8 cellular contexts compared by ENCODE assay signal in the genomic region with DNA sequence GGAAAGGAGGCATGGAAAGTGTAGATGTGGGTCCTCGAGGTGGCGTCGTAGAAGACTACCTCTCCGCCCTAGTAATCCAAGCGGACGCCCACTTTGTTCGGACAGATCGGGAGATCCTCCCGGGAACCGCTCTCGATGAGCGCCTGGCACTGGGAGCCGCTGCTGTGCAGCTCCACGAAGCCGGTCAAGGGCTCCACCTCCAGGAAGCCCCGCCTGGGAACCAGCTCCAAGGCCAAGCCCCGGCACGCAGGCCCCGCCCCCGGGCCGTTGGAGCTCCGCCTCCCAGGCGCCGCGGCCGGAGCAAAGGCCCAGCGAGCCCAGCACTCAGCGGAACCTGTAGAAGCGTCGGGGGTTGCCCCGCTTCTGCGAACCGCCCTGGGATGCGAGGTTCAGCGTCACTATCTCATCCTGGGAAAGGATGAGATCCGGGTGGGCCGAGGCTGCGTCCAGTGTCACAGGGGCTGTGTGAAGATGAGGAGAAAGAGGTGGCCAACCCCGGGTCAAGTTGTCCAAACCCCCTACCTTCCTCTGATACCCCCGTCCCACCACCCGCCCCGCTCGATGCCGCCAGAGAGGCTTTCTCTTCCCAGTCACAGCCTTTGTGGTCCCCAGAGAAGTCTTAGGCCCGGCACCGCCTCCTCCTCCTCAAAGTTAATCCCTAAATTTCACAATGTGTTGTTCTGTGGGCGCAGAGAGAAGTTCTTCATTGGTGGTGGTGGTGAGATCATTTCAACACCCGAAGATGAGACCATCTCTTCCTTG. TPM values are rescaled to one million over a fixed set of nuclear protein-coding genes. Genes with fewer than 3 reads are reported as not detected.
A peak's percentile ranks its signal among the peaks of the same experiment; 100 is the strongest.
DNase-seq lines count a peak whose midpoint lies in the region; ATAC-seq, FAIRE-seq and TF ChIP-seq lines count a peak whose summit lies in the region.

No MANE protein-coding gene starts in this region.

- peak overlapping the region; percentile 66 for H2AFZ ChIP-seq in SK-N-SH (ENCODE audit: low read depth)

- H3K9me2 ChIP-seq in SK-N-SH = no peaks in the 10 kb centered on the region

- in situ Hi-C loops in GM18951 (cut with MboI; ENCODE audit: low sequenced_read_pairs, unreplicated experiment) = no loop called here

- no peak for TF ChIP-seq EP300 in A549 (IDR thresholded peaks at IDR 0.05)
- no peak for TF ChIP-seq EP300 in SK-N-SH (IDR thresholded peaks at IDR 0.05; ENCODE audit: borderline replicate concordance in 1 of 2, low read depth in 1 of 2, low read length in 1 of 2)

- H3K4me3 ChIP-seq in A549 (peak overlapping the region; percentile 42), SK-N-SH (ENCODE audit: low read depth in 2 of 2, low read length in 1 of 2) (peak overlapping the region; percentile 35 to 44)

- POLR2A ChIA-PET in A549 (lab: Yijun Ruan, JAX) (interaction anchor here (0.9 to 1.6 kb wide), 6 partner anchors 14 to 112 kb away, joined by 3 to 10 read pairs (median 4); a partner anchor contains a TSS), SK-N-SH (lab: Yijun Ruan, JAX) (interaction anchor here (1.0 kb wide), 1 partner anchor 36 kb away, joined by 4 read pairs; a partner anchor contains a TSS)

- peak; percentile 90 to 96 for ATAC-seq in A549
- ATAC-seq in activated naive CD4-positive, alpha-beta T cell treated with anti-CD3 and anti-CD28 coated beads, Interleukin-2, amount 50 U/mL, for 72 hours = peak; percentile 73 to 80

- peak overlapping the region in 1 of 2 donors; percentile 74 for H3K27ac Mint-ChIP-seq in activated naive CD4-positive, alpha-beta T cell treated with anti-CD3 and anti-CD28 coated beads, Interleukin-2, amount 50 U/mL, for 72 hours

- TF ChIP-seq CTCF in A549 (IDR thresholded peaks at IDR 0.05) (no peak), SK-N-SH (IDR thresholded peaks at IDR 0.05) (no peak)

- H3K4me1 ChIP-seq in A549 (peaks cover 15% of the 10 kb centered on the region), SK-N-SH (ENCODE audit: control insufficient read depth in 1 of 2, insufficient read depth in 2 of 2, low read depth in 1 of 2, low read length in 1 of 2) (peaks cover 5 to 11% of the 10 kb centered on the region in 2 experiments; a peak in 2 of 4 replicates)

- peaks cover 6% of the 10 kb centered on the region for H3F3A ChIP-seq in SK-N-SH (replicated peaks; ENCODE audit: insufficient read depth)

- H3K27ac ChIP-seq in A549 (peak overlapping the region; percentile 62 to 76), SK-N-SH (ENCODE audit: low read depth in 2 of 2, low read length in 1 of 2) (no peak overlapping the region), substantia nigra (ENCODE audit: low read depth, low read length, poor library complexity, severe bottlenecking) (peak overlapping the region; percentile 36)

- peak; percentile 81 to 83 for DNase-seq in A549 (ENCODE audit: low read depth in 1 of 2, low spot score in 1 of 2)
- peak; percentile 75 for DNase-seq in HuH-7.5 (ENCODE audit: low spot score)
- peak; percentile 89 for DNase-seq in SK-N-SH
- DNase-seq in activated naive CD4-positive, alpha-beta T cell treated with anti-CD3 and anti-CD28 coated beads, Interleukin-2, amount 50 U/mL, for 72 hours (ENCODE audit: low spot score in 2 of 2) = peak; percentile 67 to 83
- DNase-seq in glomerular endothelial cell (ENCODE audit: extremely low read depth, low read depth, low spot score) = peak; percentile 18
- DNase-seq in non-pigmented ciliary epithelial cell (ENCODE audit: low read depth) = peak; percentile 31
- DNase-seq in substantia nigra (lab: John Stamatoyannopoulos, UW) = peak in 48 of 49 donors; percentile 27 to 91 (median 72)

- no peaks in the 10 kb centered on the region for H3K9me3 Mint-ChIP-seq in activated naive CD4-positive, alpha-beta T cell treated with anti-CD3 and anti-CD28 coated beads, Interleukin-2, amount 50 U/mL, for 72 hours

- peaks cover 68% of the 10 kb centered on the region for H3K27me3 ChIP-seq in SK-N-SH (ENCODE audit: insufficient read depth)

- no peak for TF ChIP-seq RAD21 in A549 (conservative IDR thresholded peaks at IDR 0.05 in 1 of 2, IDR thresholded peaks at IDR 0.05 in 1 of 2)
- TF ChIP-seq RAD21 in SK-N-SH (IDR thresholded peaks at IDR 0.05; ENCODE audit: low read length) = no peak

- H3K79me2 ChIP-seq in SK-N-SH (ENCODE audit: insufficient read depth) = no peaks in the 10 kb centered on the region

- no peaks in the 10 kb centered on the region for H3K36me3 Mint-ChIP-seq in activated naive CD4-positive, alpha-beta T cell treated with anti-CD3 and anti-CD28 coated beads, Interleukin-2, amount 50 U/mL, for 72 hours

- 17% methylated on average over 14 of the region's 48 CpGs for WGBS in A549 (ENCODE audit: missing lambda C conversion rate)
- 35% methylated on average over 21 of the region's 48 CpGs for WGBS in SK-N-SH (ENCODE audit: low lambda C conversion rate)

- FAIRE-seq in A549 (lab: Jason Lieb, UNC) = no peak

- no peak overlapping the region for H3K9ac ChIP-seq in SK-N-SH

- no peaks in the 10 kb centered on the region for H3K36me3 ChIP-seq in SK-N-SH (replicated peaks in 1 of 2; ENCODE audit: control insufficient read depth in 1 of 2, insufficient read depth in 2 of 2, low read length in 1 of 2)

- H3K9me3 ChIP-seq in A549 = no peaks in the 10 kb centered on the region
- no peaks in the 10 kb centered on the region for H3K9me3 ChIP-seq in SK-N-SH

- H4K20me1 ChIP-seq in SK-N-SH (ENCODE audit: insufficient read depth) = no peaks in the 10 kb centered on the region

- CTCF ChIA-PET in A549 (lab: Yijun Ruan, JAX) (interaction anchor here (0.7 to 16.7 kb wide), 15 partner anchors 10 to 117 kb away, joined by 3 to 353 read pairs (median 4); a partner anchor contains a TSS), SK-N-SH (lab: Yijun Ruan, JAX) (interaction anchor here (0.6 to 8.9 kb wide), 8 partner anchors 10 to 309 kb away, joined by 3 to 207 read pairs (median 3); no protein-coding TSS in a partner anchor)

- TF ChIP-seq POLR2A in A549 (IDR thresholded peaks at IDR 0.05; ENCODE audit: low read length) (peak; percentile 86), GM18951 (IDR thresholded peaks at IDR 0.05; ENCODE audit: extremely low read depth, insufficient read depth, insufficient read length) (peak; percentile 26)

- H3K4me2 ChIP-seq in A549 = peak overlapping the region; percentile 79
- peak overlapping the region; percentile 68 for H3K4me2 ChIP-seq in SK-N-SH

RNA-seq across cellular contexts. Expression of a gene that starts 10.8 kb away (rescaled TPM):
- polyA plus RNA-seq in A549 (2011; rRNA removed) = 2.9 and 4.0 TPM in 2 replicates
- polyA plus RNA-seq in A549 (2012; cell fraction: cytosol; rRNA removed) = 0.74 and 0.76 TPM in 2 replicates
- 1.1 and 1.6 TPM in 2 replicates for polyA plus RNA-seq in A549 (2012; cell fraction: nucleus; rRNA removed)
- 3.1 to 3.3 TPM (median 3.2 TPM) in 3 replicates for polyA plus RNA-seq in A549 (2017; fragmentation: RNase III; extraction: RNeasy Plus Mini Kit Qiagen cat#74134 plus additional on column Dnase treatment)
- polyA minus RNA-seq in A549 (2011; rRNA and poly(A)+ RNA removed) = 0.73 and 2.1 TPM in 2 replicates
- polyA plus RNA-seq in SK-N-SH (2012; rRNA removed) = not detected in 2 replicates
- polyA plus RNA-seq in SK-N-SH (2012; cell fraction: cytosol; rRNA removed) = not detected in 2 replicates
- not detected in 2 replicates for polyA plus RNA-seq in SK-N-SH (2012; cell fraction: nucleus; rRNA removed)
- not detected for total RNA-seq in activated naive CD4-positive, alpha-beta T cell treated with anti-CD3 and anti-CD28 coated beads, Interleukin-2, amount 50 U/mL, for 72 hours
- total RNA-seq in glomerular endothelial cell = not detected in 2 replicates

RNA-seq across cellular contexts. Expression of a gene that starts 26.6 kb away (rescaled TPM):
- polyA plus RNA-seq in A549 (2011; rRNA removed) (0.05 TPM in 1 of 2 replicates, not detected in the other), A549 (2017; fragmentation: RNase III; extraction: RNeasy Plus Mini Kit Qiagen cat#74134 plus additional on column Dnase treatment) (0.07 TPM in 1 of 3 replicates, not detected in the others), SK-N-SH (2012; rRNA removed) (not detected in 2 replicates)
- not detected in 2 replicates for polyA plus RNA-seq in A549 (2012; cell fraction: cytosol; rRNA removed)
- polyA plus RNA-seq in A549 (2012; cell fraction: nucleus; rRNA removed) = 0.02 TPM in 1 of 2 replicates, not detected in the other
- polyA minus RNA-seq in A549 (2011; rRNA and poly(A)+ RNA removed) = not detected in 2 replicates
- not detected in 2 replicates for polyA plus RNA-seq in SK-N-SH (2012; cell fraction: cytosol; rRNA removed)
- 0.02 TPM in 1 of 2 replicates, not detected in the other for polyA plus RNA-seq in SK-N-SH (2012; cell fraction: nucleus; rRNA removed)
- not detected for total RNA-seq in activated naive CD4-positive, alpha-beta T cell treated with anti-CD3 and anti-CD28 coated beads, Interleukin-2, amount 50 U/mL, for 72 hours
- not detected in 2 replicates for total RNA-seq in glomerular endothelial cell

RNA-seq across cellular contexts. Expression of a gene that starts 33.8 kb away (rescaled TPM):
- polyA plus RNA-seq in A549 (2011; rRNA removed) (0.05 and 0.07 TPM in 2 replicates), A549 (2017; fragmentation: RNase III; extraction: RNeasy Plus Mini Kit Qiagen cat#74134 plus additional on column Dnase treatment) (0.05 TPM in 1 of 3 replicates, not detected in the others), SK-N-SH (2012; rRNA removed) (not detected in 2 replicates)
- not detected in 2 replicates for polyA plus RNA-seq in A549 (2012; cell fraction: cytosol; rRNA removed)
- not detected in 2 replicates for polyA plus RNA-seq in A549 (2012; cell fraction: nucleus; rRNA removed)
- not detected in 2 replicates for polyA minus RNA-seq in A549 (2011; rRNA and poly(A)+ RNA removed)
- not detected in 2 replicates for polyA plus RNA-seq in SK-N-SH (2012; cell fraction: cytosol; rRNA removed)
- not detected in 2 replicates for polyA plus RNA-seq in SK-N-SH (2012; cell fraction: nucleus; rRNA removed)
- under 1 TPM in 1 of 2 donors, not detected in 1; 0.12 TPM for total RNA-seq in activated naive CD4-positive, alpha-beta T cell treated with anti-CD3 and anti-CD28 coated beads, Interleukin-2, amount 50 U/mL, for 72 hours
- not detected in 2 replicates for total RNA-seq in glomerular endothelial cell

RNA-seq across cellular contexts. Expression of a gene that starts 35.1 kb away (rescaled TPM):
- polyA plus RNA-seq in A549 (2011; rRNA removed) (61.6 and 78.6 TPM in 2 replicates), A549 (2017; fragmentation: RNase III; extraction: RNeasy Plus Mini Kit Qiagen cat#74134 plus additional on column Dnase treatment) (33.8 to 36.3 TPM (median 34.3 TPM) in 3 replicates), SK-N-SH (2012; rRNA removed) (46.8 and 52.8 TPM in 2 replicates)
- 26.7 and 30.4 TPM in 2 replicates for polyA plus RNA-seq in A549 (2012; cell fraction: cytosol; rRNA removed)
- polyA plus RNA-seq in A549 (2012; cell fraction: nucleus; rRNA removed) = 10.0 and 15.8 TPM in 2 replicates
- 24.9 and 31.1 TPM in 2 replicates for polyA minus RNA-seq in A549 (2011; rRNA and poly(A)+ RNA removed)
- 48.0 and 48.5 TPM in 2 replicates for polyA plus RNA-seq in SK-N-SH (2012; cell fraction: cytosol; rRNA removed)
- 26.3 and 37.4 TPM in 2 replicates for polyA plus RNA-seq in SK-N-SH (2012; cell fraction: nucleus; rRNA removed)
- 10 to 100 TPM; 48.5 to 53.3 TPM for total RNA-seq in activated naive CD4-positive, alpha-beta T cell treated with anti-CD3 and anti-CD28 coated beads, Interleukin-2, amount 50 U/mL, for 72 hours
- 34.8 and 37.4 TPM in 2 replicates for total RNA-seq in glomerular endothelial cell

RNA-seq across cellular contexts. Expression of a gene that starts 41.1 kb away (rescaled TPM):
- 34.6 and 35.3 TPM in 2 replicates for polyA plus RNA-seq in A549 (2011; rRNA removed)
- 37.8 and 41.6 TPM in 2 replicates for polyA plus RNA-seq in A549 (2012; cell fraction: cytosol; rRNA removed)
- polyA plus RNA-seq in A549 (2012; cell fraction: nucleus; rRNA removed) = 27.4 and 32.3 TPM in 2 replicates
- 24.8 to 26.1 TPM (median 25.5 TPM) in 3 replicates for polyA plus RNA-seq in A549 (2017; fragmentation: RNase III; extraction: RNeasy Plus Mini Kit Qiagen cat#74134 plus additional on column Dnase treatment)
- 6.7 and 6.9 TPM in 2 replicates for polyA minus RNA-seq in A549 (2011; rRNA and poly(A)+ RNA removed)
- 30.0 and 40.6 TPM in 2 replicates for polyA plus RNA-seq in SK-N-SH (2012; rRNA removed)
- polyA plus RNA-seq in SK-N-SH (2012; cell fraction: cytosol; rRNA removed) = 28.9 and 34.9 TPM in 2 replicates
- 25.1 and 27.9 TPM in 2 replicates for polyA plus RNA-seq in SK-N-SH (2012; cell fraction: nucleus; rRNA removed)
- 10 to 100 TPM; 52.7 to 65.6 TPM for total RNA-seq in activated naive CD4-positive, alpha-beta T cell treated with anti-CD3 and anti-CD28 coated beads, Interleukin-2, amount 50 U/mL, for 72 hours
- 19.2 and 26.4 TPM in 2 replicates for total RNA-seq in glomerular endothelial cell

Comparison
In these comparisons a context has a peak if more than half of its experiments do, and no peak if none do; other contexts are left out.
1. DNase-seq: peak in every context shown above with its lines; median percentile 89 in SK-N-SH; 82 in A549; 75 in HuH-7.5; 75 in activated naive CD4-positive, alpha-beta T cell treated with anti-CD3 and anti-CD28 coated beads, Interleukin-2, amount 50 U/mL, for 72 hours; 72 in substantia nigra; 31 in non-pigmented ciliary epithelial cell; 18 in glomerular endothelial cell.
2. H3K27ac ChIP-seq: peak in A549 (2 of 2) and substantia nigra (single experiment); none in SK-N-SH (0 of 2).